Comparison of ENCODE assay signal across 9 cellular contexts in genomic region chr1:225921734-225922709, GRCh38. TPM values are rescaled to one million over a fixed set of nuclear protein-coding genes. Genes with fewer than 3 reads are reported as not detected.
DNase-seq lines count a peak whose midpoint lies in the region; ATAC-seq and TF ChIP-seq lines count a peak whose summit lies in the region.
"Had no signal": no experiment of that assay in that cellular context is flagged by ENCODE, and none has a peak within 500 bp of the region (broad histone marks: within the 10 kb centered on the region; RNA-seq: fewer than 3 reads in every experiment).

No MANE protein-coding gene starts in this region.

- DNase-seq in CD8-positive, alpha-beta T cell = no peak
- no peak for DNase-seq in activated CD8-positive, alpha-beta T cell treated with anti-CD3 and anti-CD28 coated beads, Interleukin-2, amount 10 ng/mL, durations not matched to agents 7 days and 5 days
- DNase-seq in mesothelial cell of epicardium (ENCODE audit: low spot score in 2 of 2, unreplicated experiment in 2 of 2) = no peak
- no peak for DNase-seq in LoVo (ENCODE audit: low spot score)
- DNase-seq in NOMO-1 (lab: John Stamatoyannopoulos, UW; ENCODE audit: unreplicated experiment in 2 of 2) = no peak
- DNase-seq: left ventricle myocardium inferior had no signal

- H2AFZ ChIP-seq in KMS-11 (ENCODE audit: low read depth) = no peak overlapping the region

- peaks cover 17% of the 10 kb centered on the region for H3K36me3 ChIP-seq in CD8-positive, alpha-beta T cell (ENCODE audit: insufficient read depth, low read length)
- no peaks in the 10 kb centered on the region for H3K36me3 ChIP-seq in KMS-11 (ENCODE audit: insufficient read depth)

- no peaks in the 10 kb centered on the region for H3K9me3 ChIP-seq in CD8-positive, alpha-beta T cell (ENCODE audit: low read length)
- H3K9me3 ChIP-seq: left ventricle myocardium inferior had no signal

- peak overlapping the region; percentile 94 for H3K4me3 Mint-ChIP-seq in CD8-positive, alpha-beta T cell
- peak overlapping the region; percentile 97 for H3K4me3 Mint-ChIP-seq in activated CD8-positive, alpha-beta T cell treated with anti-CD3 and anti-CD28 coated beads, Interleukin-2, amount 10 ng/mL, durations not matched to agents 7 days and 5 days
- H3K4me3 Mint-ChIP-seq in mesothelial cell of epicardium = peak overlapping the region; percentile 90

- no peak overlapping the region for H3K27ac Mint-ChIP-seq in CD8-positive, alpha-beta T cell
- peak overlapping the region; percentile 97 for H3K27ac Mint-ChIP-seq in activated CD8-positive, alpha-beta T cell treated with anti-CD3 and anti-CD28 coated beads, Interleukin-2, amount 10 ng/mL, durations not matched to agents 7 days and 5 days
- no peak overlapping the region for H3K27ac Mint-ChIP-seq in mesothelial cell of epicardium

- H3K4me2 ChIP-seq in KMS-11 = peak overlapping the region; percentile 85; the same call in 1 of the 2 replicates

- no peak for ATAC-seq in CD8-positive, alpha-beta T cell
- no peak for ATAC-seq in activated CD8-positive, alpha-beta T cell treated with anti-CD3 and anti-CD28 coated beads, Interleukin-2, amount 10 ng/mL, durations not matched to agents 7 days and 5 days
- no peak for ATAC-seq in GM21576 (IDR thresholded peaks at IDR 0.05; ENCODE audit: unreplicated experiment)
- no peak for ATAC-seq in HG03095 (IDR thresholded peaks at IDR 0.05; ENCODE audit: unreplicated experiment)

- no peaks in the 10 kb centered on the region for H3K9me3 Mint-ChIP-seq in CD8-positive, alpha-beta T cell
- H3K9me3 Mint-ChIP-seq in activated CD8-positive, alpha-beta T cell treated with anti-CD3 and anti-CD28 coated beads, Interleukin-2, amount 10 ng/mL, durations not matched to agents 7 days and 5 days (ENCODE audit: insufficient read depth) = no peaks in the 10 kb centered on the region
- H3K9me3 Mint-ChIP-seq in mesothelial cell of epicardium = no peaks in the 10 kb centered on the region

- no peak overlapping the region for H3K9ac ChIP-seq in KMS-11

- TF ChIP-seq CTCF in CD8-positive, alpha-beta T cell (IDR thresholded peaks at IDR 0.05) = no peak
- TF ChIP-seq CTCF in KMS-11 (conservative IDR thresholded peaks at IDR 0.05; ENCODE audit: low read depth, low read length) (no peak), mesothelial cell of epicardium (IDR thresholded peaks at IDR 0.05; ENCODE audit: unreplicated experiment) (no peak)

- CTCF ChIA-PET in CD8-positive, alpha-beta T cell (lab: Charles Lee) = interaction anchor here (0.6 to 2.0 kb wide), 8 partner anchors 11 to 447 kb away, joined by 3 to 11 read pairs (median 3); no protein-coding TSS in a partner anchor
- CTCF ChIA-PET in activated CD8-positive, alpha-beta T cell treated with anti-CD3 and anti-CD28 coated beads, Interleukin-2, amount 10 ng/mL, durations not matched to agents 7 days and 5 days (lab: Charles Lee) = interaction anchor here (0.7 to 1.5 kb wide), 3 partner anchors 11 to 41 kb away, joined by 3 to 4 read pairs (median 3); no protein-coding TSS in a partner anchor

- H3K4me1 Mint-ChIP-seq in CD8-positive, alpha-beta T cell (ENCODE audit: low read depth) = peaks cover 53% of the 10 kb centered on the region
- H3K4me1 Mint-ChIP-seq in activated CD8-positive, alpha-beta T cell treated with anti-CD3 and anti-CD28 coated beads, Interleukin-2, amount 10 ng/mL, durations not matched to agents 7 days and 5 days (ENCODE audit: low read depth) = peaks cover 52% of the 10 kb centered on the region
- H3K4me1 Mint-ChIP-seq in mesothelial cell of epicardium = peaks cover 11% of the 10 kb centered on the region

- POLR2A ChIA-PET in CD8-positive, alpha-beta T cell (lab: Charles Lee) = interaction anchor here (1.0 to 3.2 kb wide), 2 partner anchors 24 to 40 kb away, joined by 3 to 27 read pairs; partner anchors contain the start of gene TMEM63A
- POLR2A ChIA-PET in activated CD8-positive, alpha-beta T cell treated with anti-CD3 and anti-CD28 coated beads, Interleukin-2, amount 10 ng/mL, durations not matched to agents 7 days and 5 days (lab: Charles Lee) = interaction anchor here (0.8 to 1.3 kb wide), 3 partner anchors 10 to 454 kb away, joined by 3 to 5 read pairs (median 5); partner anchors contain the start of gene SRP9

- intact Hi-C loops in CD8-positive, alpha-beta T cell (cut with DNase I, micrococcal nuclease) = loop anchor here in 1 of 2 experiments (10.0 kb wide), 1 partner anchor 1013 kb away; no protein-coding TSS in a partner anchor

- no peak overlapping the region for H3K27ac ChIP-seq in CD8-positive, alpha-beta T cell (ENCODE audit: low read depth, low read length)
- H3K27ac ChIP-seq in KMS-11 = no peak overlapping the region

- H3K36me3 Mint-ChIP-seq in CD8-positive, alpha-beta T cell = peaks cover 53% of the 10 kb centered on the region
- H3K36me3 Mint-ChIP-seq in activated CD8-positive, alpha-beta T cell treated with anti-CD3 and anti-CD28 coated beads, Interleukin-2, amount 10 ng/mL, durations not matched to agents 7 days and 5 days (ENCODE audit: low read depth) = peaks cover 48% of the 10 kb centered on the region
- peaks cover 14% of the 10 kb centered on the region for H3K36me3 Mint-ChIP-seq in mesothelial cell of epicardium

- peak overlapping the region; percentile 79 for H3K4me3 ChIP-seq in CD8-positive, alpha-beta T cell (ENCODE audit: low read depth, low read length)
- H3K4me3 ChIP-seq in KMS-11 (IDR thresholded peaks at IDR 0.05; ENCODE audit: insufficient read depth, low read depth, low read length) = no peak overlapping the region

- peaks cover 58% of the 10 kb centered on the region for H3K4me1 ChIP-seq in CD8-positive, alpha-beta T cell (ENCODE audit: insufficient read depth, low read length)
- H3K4me1 ChIP-seq in KMS-11 (ENCODE audit: low read depth, poor library complexity, severe bottlenecking) = peaks cover 49% of the 10 kb centered on the region

- H3K27me3 ChIP-seq in CD8-positive, alpha-beta T cell (ENCODE audit: insufficient read depth, low read length) = no peaks in the 10 kb centered on the region
- H3K27me3 ChIP-seq in KMS-11 (ENCODE audit: insufficient read depth, low read depth) = no peaks in the 10 kb centered on the region

- no peaks in the 10 kb centered on the region for H3K27me3 Mint-ChIP-seq in CD8-positive, alpha-beta T cell (ENCODE audit: low read depth)
- no peaks in the 10 kb centered on the region for H3K27me3 Mint-ChIP-seq in activated CD8-positive, alpha-beta T cell treated with anti-CD3 and anti-CD28 coated beads, Interleukin-2, amount 10 ng/mL, durations not matched to agents 7 days and 5 days (ENCODE audit: low read depth)
- no peaks in the 10 kb centered on the region for H3K27me3 Mint-ChIP-seq in mesothelial cell of epicardium (ENCODE audit: low read depth)

- H4K20me1 ChIP-seq in KMS-11 (ENCODE audit: insufficient read depth) = no peaks in the 10 kb centered on the region

- peaks cover 22% of the 10 kb centered on the region for H3K79me2 ChIP-seq in KMS-11 (ENCODE audit: insufficient read depth, low read depth)

RNA-seq across cellular contexts. Expression of gene PYCR2, which starts 2.0 kb away (rescaled TPM):
- total RNA-seq in CD8-positive, alpha-beta T cell = 10 to 100 TPM; 27.3 to 30.6 TPM
- total RNA-seq in activated CD8-positive, alpha-beta T cell treated with anti-CD3 and anti-CD28 coated beads, Interleukin-2, amount 10 ng/mL, durations not matched to agents 7 days and 5 days = 100 to 1,000 TPM; 122 to 126 TPM
- total RNA-seq in mesothelial cell of epicardium = 36.6 to 38.9 TPM (median 37.0 TPM) in 3 replicates

RNA-seq across cellular contexts. Expression of gene LEFTY2, which starts 19.0 kb away (rescaled TPM):
- total RNA-seq in CD8-positive, alpha-beta T cell = not detected
- not detected for total RNA-seq in activated CD8-positive, alpha-beta T cell treated with anti-CD3 and anti-CD28 coated beads, Interleukin-2, amount 10 ng/mL, durations not matched to agents 7 days and 5 days
- 0.38 to 0.74 TPM (median 0.57 TPM) in 3 replicates for total RNA-seq in mesothelial cell of epicardium

RNA-seq across cellular contexts. Expression of gene LEFTY1, which starts 33.1 kb away (rescaled TPM):
- total RNA-seq in CD8-positive, alpha-beta T cell = not detected
- total RNA-seq in activated CD8-positive, alpha-beta T cell treated with anti-CD3 and anti-CD28 coated beads, Interleukin-2, amount 10 ng/mL, durations not matched to agents 7 days and 5 days = not detected
- total RNA-seq in mesothelial cell of epicardium = 1.6 to 1.7 TPM (median 1.6 TPM) in 3 replicates

RNA-seq across cellular contexts. Expression of gene TMEM63A, which starts 39.8 kb away (rescaled TPM):
- total RNA-seq in CD8-positive, alpha-beta T cell = 100 to 1,000 TPM; 132 to 144 TPM
- total RNA-seq in activated CD8-positive, alpha-beta T cell treated with anti-CD3 and anti-CD28 coated beads, Interleukin-2, amount 10 ng/mL, durations not matched to agents 7 days and 5 days = 10 to 100 TPM; 83.5 to 85.8 TPM
- total RNA-seq in mesothelial cell of epicardium = 75.7 to 81.5 TPM (median 78.4 TPM) in 3 replicates
